In genomic region chrX:140141444-140142029, GRCh38 we compare ENCODE assay signal across 9 cellular contexts.
DNase-seq lines count a peak whose midpoint lies in the region; ATAC-seq and TF ChIP-seq lines count a peak whose summit lies in the region.
"Had no signal": no experiment of that assay in that cellular context is flagged by ENCODE, and none has a peak within 500 bp of the region (broad histone marks: within the 10 kb centered on the region; RNA-seq: fewer than 3 reads in every experiment).

No MANE protein-coding gene starts in this region.

- peak; percentile 53 for TF ChIP-seq CTCF in LNCAP (IDR thresholded peaks at IDR 0.05)

- no peak overlapping the region for H3K27ac Mint-ChIP-seq in activated CD4-positive, alpha-beta T cell treated with anti-CD3 and anti-CD28 coated beads, Interleukin-2, amount 10 ng/mL, durations not matched to agents 7 days and 5 days
- H3K27ac Mint-ChIP-seq: CD8-positive, alpha-beta memory T cell had no signal

- CTCF ChIA-PET in activated CD4-positive, alpha-beta T cell treated with anti-CD3 and anti-CD28 coated beads, Interleukin-2, amount 10 ng/mL, durations not matched to agents 7 days and 5 days (lab: Charles Lee), result no interaction called here

- POLR2A ChIA-PET in activated CD4-positive, alpha-beta T cell treated with anti-CD3 and anti-CD28 coated beads, Interleukin-2, amount 10 ng/mL, durations not matched to agents 7 days and 5 days (lab: Charles Lee), result no interaction called here

- ATAC-seq in GM19372 (IDR thresholded peaks at IDR 0.05; ENCODE audit: low read depth, unreplicated experiment), result peak; percentile 75

- no peaks in the 10 kb centered on the region for H3K9me3 Mint-ChIP-seq in activated CD4-positive, alpha-beta T cell treated with anti-CD3 and anti-CD28 coated beads, Interleukin-2, amount 10 ng/mL, durations not matched to agents 7 days and 5 days
- H3K9me3 Mint-ChIP-seq: CD8-positive, alpha-beta memory T cell had no signal

- no peaks in the 10 kb centered on the region for H3K36me3 Mint-ChIP-seq in activated CD4-positive, alpha-beta T cell treated with anti-CD3 and anti-CD28 coated beads, Interleukin-2, amount 10 ng/mL, durations not matched to agents 7 days and 5 days (ENCODE audit: low read depth)
- H3K36me3 Mint-ChIP-seq: CD8-positive, alpha-beta memory T cell had no signal

- no peak overlapping the region for H3K4me3 Mint-ChIP-seq in activated CD4-positive, alpha-beta T cell treated with anti-CD3 and anti-CD28 coated beads, Interleukin-2, amount 10 ng/mL, durations not matched to agents 7 days and 5 days
- H3K4me3 Mint-ChIP-seq: CD8-positive, alpha-beta memory T cell had no signal

- no peaks in the 10 kb centered on the region for H3K27me3 Mint-ChIP-seq in activated CD4-positive, alpha-beta T cell treated with anti-CD3 and anti-CD28 coated beads, Interleukin-2, amount 10 ng/mL, durations not matched to agents 7 days and 5 days
- H3K27me3 Mint-ChIP-seq: CD8-positive, alpha-beta memory T cell had no signal

- H3K4me1 Mint-ChIP-seq in activated CD4-positive, alpha-beta T cell treated with anti-CD3 and anti-CD28 coated beads, Interleukin-2, amount 10 ng/mL, durations not matched to agents 7 days and 5 days, result no peaks in the 10 kb centered on the region
- H3K4me1 Mint-ChIP-seq: CD8-positive, alpha-beta memory T cell had no signal

- DNase-seq in NCI-H2171 treated with DMSO at 0.1 percent for 48 hours (lab: John Stamatoyannopoulos, UW) (peak; percentile 19), NCI-H2171 (lab: John Stamatoyannopoulos, UW) (no peak), glomerular visceral epithelial cell (ENCODE audit: extremely low spot score) (peak; percentile 1), UCSD-AML1 (lab: John Stamatoyannopoulos, UW; ENCODE audit: unreplicated experiment) (no peak)
- DNase-seq in activated CD4-positive, alpha-beta T cell treated with anti-CD3 and anti-CD28 coated beads, Interleukin-2, amount 10 ng/mL, durations not matched to agents 7 days and 5 days, result peak; percentile 29
- DNase-seq in stimulated activated CD4-positive, alpha-beta T cell treated with anti-CD3 and anti-CD28 coated beads, Interleukin-15, amount 100 ng/mL, for 24 hours, result peak; percentile 24

Comparison
In these comparisons a context has a peak if more than half of its experiments do, and no peak if none do; other contexts are left out.
1. DNase-seq: peak in NCI-H2171 treated with DMSO at 0.1 percent for 48 hours (single experiment), activated CD4-positive, alpha-beta T cell treated with anti-CD3 and anti-CD28 coated beads, Interleukin-2, amount 10 ng/mL, durations not matched to agents 7 days and 5 days (single experiment), glomerular visceral epithelial cell (single experiment) and stimulated activated CD4-positive, alpha-beta T cell treated with anti-CD3 and anti-CD28 coated beads, Interleukin-15, amount 100 ng/mL, for 24 hours (single experiment); none in NCI-H2171 (single experiment) and UCSD-AML1 (single experiment).